Comparison of ENCODE assay signal across 8 cellular contexts in genomic region chr4:85084371-85085170, GRCh38.
A peak's percentile ranks its signal among the peaks of the same experiment; 100 is the strongest.
DNase-seq lines count a peak whose midpoint lies in the region; ATAC-seq and TF ChIP-seq lines count a peak whose summit lies in the region.

No MANE protein-coding gene starts in this region.

- H3K27ac ChIP-seq in VCaP: no peak overlapping the region
- no peak overlapping the region for H3K27ac ChIP-seq in heart left ventricle

- 8 to 15% (median 12%) methylated on average over 3 of the region's 3 CpGs for WGBS in heart left ventricle, 4 donors

- peak; percentile 60 for DNase-seq in COR-L47 (lab: John Stamatoyannopoulos, UW)
- DNase-seq in NCI-H2107 treated with DMSO at 0.1 percent for 48 hours (lab: John Stamatoyannopoulos, UW; ENCODE audit: unreplicated experiment): peak; percentile 29
- peak in 2 of 5 donors; percentile 25 to 36 for DNase-seq in heart left ventricle
- DNase-seq in retinal pigment epithelial cell (ENCODE audit: low read depth): peak; percentile 30
- DNase-seq in activated T-helper 1 cell treated with anti-CD3 and anti-CD28 coated beads, Interleukin-12 subunit alpha, Interleukin-12 subunit beta, Interleukin-2, Interleukin-4 antibody, amounts not matched to agents 30 ng/mL and 10 ng/mL and 1 ng/mL, durations not matched to agents 14 hours and 24 hours and 36 hours (ENCODE audit: low spot score): no peak

- H3K27me3 Mint-ChIP-seq in activated T-helper 1 cell treated with anti-CD3 and anti-CD28 coated beads, Interleukin-12 subunit alpha, Interleukin-12 subunit beta, Interleukin-2, Interleukin-4 antibody, amounts not matched to agents 30 ng/mL and 10 ng/mL and 1 ng/mL, durations not matched to agents 14 hours and 24 hours and 36 hours (ENCODE audit: insufficient read depth): no peaks in the 10 kb centered on the region

- no peak for TF ChIP-seq POLR2A in heart left ventricle (IDR thresholded peaks at IDR 0.05)

- no peak overlapping the region for H3K4me3 Mint-ChIP-seq in activated T-helper 1 cell treated with anti-CD3 and anti-CD28 coated beads, Interleukin-12 subunit alpha, Interleukin-12 subunit beta, Interleukin-2, Interleukin-4 antibody, amounts not matched to agents 30 ng/mL and 10 ng/mL and 1 ng/mL, durations not matched to agents 14 hours and 24 hours and 36 hours

- H3K4me3 ChIP-seq in heart left ventricle (no peak overlapping the region), retinal pigment epithelial cell (ENCODE audit: low read length) (no peak overlapping the region)

- peak; percentile 90 for ATAC-seq in GM18873 (IDR thresholded peaks at IDR 0.05; ENCODE audit: low FRiP score, unreplicated experiment)
- ATAC-seq in HG03095 (IDR thresholded peaks at IDR 0.05; ENCODE audit: unreplicated experiment): peak; percentile 91
- peak in 2 of 4 donors; percentile 63 to 75 for ATAC-seq in heart left ventricle

- TF ChIP-seq CTCF in VCaP (conservative IDR thresholded peaks at IDR 0.05) (peak; percentile 90), heart left ventricle (IDR thresholded peaks at IDR 0.05) (peak; percentile 58 to 87 (median 74)), retinal pigment epithelial cell (conservative IDR thresholded peaks at IDR 0.05; ENCODE audit: low read depth, low read length) (peak; percentile 72)

- intact Hi-C loops in heart left ventricle (cut with DNase I): loop anchor here (1.0 to 10.0 kb wide), 14 partner anchors 63 to 960 kb away; no protein-coding TSS in a partner anchor
- intact Hi-C loops in activated T-helper 1 cell treated with anti-CD3 and anti-CD28 coated beads, Interleukin-12 subunit alpha, Interleukin-12 subunit beta, Interleukin-2, Interleukin-4 antibody, amounts not matched to agents 30 ng/mL and 10 ng/mL and 1 ng/mL, durations not matched to agents 14 hours and 24 hours and 36 hours (cut with micrococcal nuclease): loop anchor here (1.0 kb wide), 1 partner anchor 664 kb away; no protein-coding TSS in a partner anchor

- no peaks in the 10 kb centered on the region for H3K27me3 ChIP-seq in heart left ventricle

- H3K9me3 Mint-ChIP-seq in activated T-helper 1 cell treated with anti-CD3 and anti-CD28 coated beads, Interleukin-12 subunit alpha, Interleukin-12 subunit beta, Interleukin-2, Interleukin-4 antibody, amounts not matched to agents 30 ng/mL and 10 ng/mL and 1 ng/mL, durations not matched to agents 14 hours and 24 hours and 36 hours: no peaks in the 10 kb centered on the region

- no peak overlapping the region for H3K27ac Mint-ChIP-seq in activated T-helper 1 cell treated with anti-CD3 and anti-CD28 coated beads, Interleukin-12 subunit alpha, Interleukin-12 subunit beta, Interleukin-2, Interleukin-4 antibody, amounts not matched to agents 30 ng/mL and 10 ng/mL and 1 ng/mL, durations not matched to agents 14 hours and 24 hours and 36 hours

- peaks cover 0 to 4% (median 0%) of the 10 kb centered on the region in 12 donors for H3K9me3 ChIP-seq in heart left ventricle

- H3K36me3 Mint-ChIP-seq in activated T-helper 1 cell treated with anti-CD3 and anti-CD28 coated beads, Interleukin-12 subunit alpha, Interleukin-12 subunit beta, Interleukin-2, Interleukin-4 antibody, amounts not matched to agents 30 ng/mL and 10 ng/mL and 1 ng/mL, durations not matched to agents 14 hours and 24 hours and 36 hours (ENCODE audit: low read depth): no peaks in the 10 kb centered on the region

- peaks cover 0 to 5% (median 0%) of the 10 kb centered on the region in 12 donors for H3K4me1 ChIP-seq in heart left ventricle

- no peaks in the 10 kb centered on the region for H3K36me3 ChIP-seq in heart left ventricle

- no peaks in the 10 kb centered on the region for H3K4me1 Mint-ChIP-seq in activated T-helper 1 cell treated with anti-CD3 and anti-CD28 coated beads, Interleukin-12 subunit alpha, Interleukin-12 subunit beta, Interleukin-2, Interleukin-4 antibody, amounts not matched to agents 30 ng/mL and 10 ng/mL and 1 ng/mL, durations not matched to agents 14 hours and 24 hours and 36 hours (ENCODE audit: low read depth)
